ENCODE assay signal across 3 cellular contexts in genomic region chr20:48936178-48936577, GRCh38. TPM values are rescaled to one million over a fixed set of nuclear protein-coding genes. Genes with fewer than 3 reads are reported as not detected.
DNase-seq lines count a peak whose midpoint lies in the region; TF ChIP-seq lines count a peak whose summit lies in the region.
"Not testable (repeated sequence)": the region's sequence is repeated elsewhere in the genome, so short reads cannot be mapped to it uniquely, and the experiment has no call there.

No MANE protein-coding gene starts in this region.

- intact Hi-C loops in activated naive CD4-positive, alpha-beta T cell treated with anti-CD3 and anti-CD28 coated beads for 36 hours (cut with micrococcal nuclease); thyroid gland (cut with DNase I): not testable (repeated sequence)

- TF ChIP-seq CTCF in progenitor cell of endocrine pancreas (IDR thresholded peaks at IDR 0.05; ENCODE audit: unreplicated experiment); thyroid gland (IDR thresholded peaks at IDR 0.05): not testable (repeated sequence)

- not testable (repeated sequence) for H3K36me3 Mint-ChIP-seq in activated naive CD4-positive, alpha-beta T cell treated with anti-CD3 and anti-CD28 coated beads for 36 hours (ENCODE audit: low read depth)
- H3K36me3 Mint-ChIP-seq in progenitor cell of endocrine pancreas (ENCODE audit: insufficient read depth), result peaks cover 12% of the 10 kb centered on the region

- not testable (repeated sequence) for H3K9me3 ChIP-seq in thyroid gland

- H3K27ac Mint-ChIP-seq in activated naive CD4-positive, alpha-beta T cell treated with anti-CD3 and anti-CD28 coated beads for 36 hours, result peak overlapping the region; percentile 20
- peak overlapping the region; percentile 43 for H3K27ac Mint-ChIP-seq in progenitor cell of endocrine pancreas

- H3K4me1 ChIP-seq in thyroid gland, result peaks cover 63 to 73% of the 10 kb centered on the region in 2 donors

- H3K27ac ChIP-seq in thyroid gland, result peak overlapping the region; percentile 61 to 84 (median 68)

- not testable (repeated sequence) for DNase-seq in activated naive CD4-positive, alpha-beta T cell treated with anti-CD3 and anti-CD28 coated beads for 36 hours; progenitor cell of endocrine pancreas (ENCODE audit: low spot score, unreplicated experiment); thyroid gland

- H3K36me3 ChIP-seq in thyroid gland, result not testable (repeated sequence)

- H3K9me3 Mint-ChIP-seq in activated naive CD4-positive, alpha-beta T cell treated with anti-CD3 and anti-CD28 coated beads for 36 hours; progenitor cell of endocrine pancreas (ENCODE audit: low read depth): not testable (repeated sequence)

- H3K4me3 ChIP-seq in thyroid gland (replicated peaks in 1 of 3), result not testable (repeated sequence)

- not testable (repeated sequence) for H3K4me3 Mint-ChIP-seq in activated naive CD4-positive, alpha-beta T cell treated with anti-CD3 and anti-CD28 coated beads for 36 hours; progenitor cell of endocrine pancreas (ENCODE audit: low read depth)

- not testable (repeated sequence) for H3K27me3 Mint-ChIP-seq in activated naive CD4-positive, alpha-beta T cell treated with anti-CD3 and anti-CD28 coated beads for 36 hours (ENCODE audit: low read depth); progenitor cell of endocrine pancreas

- WGBS in thyroid gland, 2 donors, result 96 to 98% methylated on average over 6 to 9 of the region's 30 CpGs

- not testable (repeated sequence) for TF ChIP-seq POLR2A in thyroid gland (IDR thresholded peaks at IDR 0.05)

- H3K4me1 Mint-ChIP-seq in activated naive CD4-positive, alpha-beta T cell treated with anti-CD3 and anti-CD28 coated beads for 36 hours (ENCODE audit: low read depth), result peaks cover 32% of the 10 kb centered on the region
- H3K4me1 Mint-ChIP-seq in progenitor cell of endocrine pancreas (ENCODE audit: low read depth), result peaks cover 11% of the 10 kb centered on the region

- H3K27me3 ChIP-seq in thyroid gland, result not testable (repeated sequence)

- CTCF ChIA-PET in activated naive CD4-positive, alpha-beta T cell treated with anti-CD3 and anti-CD28 coated beads for 36 hours (lab: Charles Lee), result not testable (repeated sequence)

RNA-seq across cellular contexts. Expression of gene ARFGEF2, which starts 14.7 kb away (rescaled TPM):
- 10 to 100 TPM; 18.2 to 18.6 TPM for total RNA-seq in activated naive CD4-positive, alpha-beta T cell treated with anti-CD3 and anti-CD28 coated beads for 36 hours
- total RNA-seq in progenitor cell of endocrine pancreas, result 22.9 and 24.6 TPM in 2 replicates
- total RNA-seq in thyroid gland, result 100 to 1,000 TPM in 2 of 4 donors, 10 to 100 TPM in 2; 92.3 to 131 (median 101) TPM
